11 cellular contexts compared by ENCODE assay signal in genomic region chr18:76499596-76500340, GRCh38. TPM values are rescaled to one million over a fixed set of nuclear protein-coding genes. Genes with fewer than 3 reads are reported as not detected.
DNase-seq lines count a peak whose midpoint lies in the region; ATAC-seq and TF ChIP-seq lines count a peak whose summit lies in the region.
"Had no signal": no experiment of that assay in that cellular context is flagged by ENCODE, and none has a peak within 500 bp of the region (broad histone marks: within the 10 kb centered on the region; RNA-seq: fewer than 3 reads in every experiment).

No MANE protein-coding gene starts in this region.

- no peaks in the 10 kb centered on the region for H3K36me3 ChIP-seq in prostate gland
- H3K36me3 ChIP-seq: brain microvascular endothelial cell had no signal

- ATAC-seq in GM19035 (IDR thresholded peaks at IDR 0.05; ENCODE audit: unreplicated experiment) (peak; percentile 85), HG02852 (IDR thresholded peaks at IDR 0.05; ENCODE audit: unreplicated experiment) (peak; percentile 92)
- ATAC-seq in stimulated activated effector memory CD8-positive, alpha-beta T cell treated with anti-CD3 and anti-CD28 coated beads, Interleukin-12 subunit alpha, Interleukin-12 subunit beta, amount 100 ng/mL, for 72 hours: peak; percentile 64
- ATAC-seq in activated CD8-positive, alpha-beta T cell treated with anti-CD3 and anti-CD28 coated beads, Interleukin-2, amount 10 ng/mL, durations not matched to agents 7 days and 5 days: no peak

- H3K27ac ChIP-seq in prostate gland: no peak overlapping the region
- H3K27ac ChIP-seq: brain microvascular endothelial cell, VCaP had no signal

- CTCF ChIA-PET in activated CD8-positive, alpha-beta T cell treated with anti-CD3 and anti-CD28 coated beads, Interleukin-2, amount 10 ng/mL, durations not matched to agents 7 days and 5 days (lab: Charles Lee): no interaction called here

- H3K9me3 Mint-ChIP-seq in stimulated activated effector memory CD8-positive, alpha-beta T cell treated with anti-CD3 and anti-CD28 coated beads, Interleukin-12 subunit alpha, Interleukin-12 subunit beta, amount 100 ng/mL, for 72 hours: no peaks in the 10 kb centered on the region
- no peaks in the 10 kb centered on the region for H3K9me3 Mint-ChIP-seq in activated CD4-positive, alpha-beta T cell treated with anti-CD3 and anti-CD28 coated beads, Interleukin-2, amount 10 ng/mL, durations not matched to agents 24 days and 14 days
- H3K9me3 Mint-ChIP-seq in activated CD8-positive, alpha-beta T cell treated with anti-CD3 and anti-CD28 coated beads, Interleukin-2, amount 10 ng/mL, durations not matched to agents 7 days and 5 days (ENCODE audit: insufficient read depth): no peaks in the 10 kb centered on the region

- no peaks in the 10 kb centered on the region for H3K9me3 ChIP-seq in prostate gland

- DNase-seq in MV-4-11 (lab: John Stamatoyannopoulos, UW): peak; percentile 99
- no peak for DNase-seq in stimulated activated effector memory CD8-positive, alpha-beta T cell treated with anti-CD3 and anti-CD28 coated beads, Interleukin-12 subunit alpha, Interleukin-12 subunit beta, amount 100 ng/mL, for 72 hours (ENCODE audit: low spot score in 2 of 2)
- DNase-seq in prostate gland (ENCODE audit: low spot score): no peak
- DNase-seq in DMS79 (lab: John Stamatoyannopoulos, UW): no peak
- no peak for DNase-seq in activated CD4-positive, alpha-beta T cell treated with anti-CD3 and anti-CD28 coated beads, Interleukin-2, amount 10 ng/mL, durations not matched to agents 24 days and 14 days
- no peak for DNase-seq in activated CD8-positive, alpha-beta T cell treated with anti-CD3 and anti-CD28 coated beads, Interleukin-2, amount 10 ng/mL, durations not matched to agents 7 days and 5 days
- DNase-seq: brain microvascular endothelial cell, NCI-H1436 treated with DMSO at 0.1 percent for 48 hours had no signal

- H3K27me3 ChIP-seq in prostate gland (replicated peaks; ENCODE audit: insufficient read depth): no peaks in the 10 kb centered on the region
- H3K27me3 ChIP-seq: brain microvascular endothelial cell had no signal

- TF ChIP-seq POLR2A in prostate gland (IDR thresholded peaks at IDR 0.05): no peak

- no peak overlapping the region for H3K27ac Mint-ChIP-seq in stimulated activated effector memory CD8-positive, alpha-beta T cell treated with anti-CD3 and anti-CD28 coated beads, Interleukin-12 subunit alpha, Interleukin-12 subunit beta, amount 100 ng/mL, for 72 hours
- H3K27ac Mint-ChIP-seq in activated CD4-positive, alpha-beta T cell treated with anti-CD3 and anti-CD28 coated beads, Interleukin-2, amount 10 ng/mL, durations not matched to agents 24 days and 14 days: no peak overlapping the region
- no peak overlapping the region for H3K27ac Mint-ChIP-seq in activated CD8-positive, alpha-beta T cell treated with anti-CD3 and anti-CD28 coated beads, Interleukin-2, amount 10 ng/mL, durations not matched to agents 7 days and 5 days

- no peaks in the 10 kb centered on the region for H3K4me1 ChIP-seq in prostate gland (replicated peaks)

- intact Hi-C loops in prostate gland (cut with DNase I): loop anchor here (10.0 kb wide), 2 partner anchors 115 to 185 kb away; no protein-coding TSS in a partner anchor
- intact Hi-C loops in activated CD4-positive, alpha-beta T cell treated with anti-CD3 and anti-CD28 coated beads, Interleukin-2, amount 10 ng/mL, durations not matched to agents 24 days and 14 days (cut with micrococcal nuclease): loop anchor here (10.0 kb wide), 1 partner anchor 755 kb away; no protein-coding TSS in a partner anchor

- peaks cover 5% of the 10 kb centered on the region for H3K4me1 Mint-ChIP-seq in stimulated activated effector memory CD8-positive, alpha-beta T cell treated with anti-CD3 and anti-CD28 coated beads, Interleukin-12 subunit alpha, Interleukin-12 subunit beta, amount 100 ng/mL, for 72 hours
- peaks cover 2% of the 10 kb centered on the region for H3K4me1 Mint-ChIP-seq in activated CD4-positive, alpha-beta T cell treated with anti-CD3 and anti-CD28 coated beads, Interleukin-2, amount 10 ng/mL, durations not matched to agents 24 days and 14 days
- H3K4me1 Mint-ChIP-seq in activated CD8-positive, alpha-beta T cell treated with anti-CD3 and anti-CD28 coated beads, Interleukin-2, amount 10 ng/mL, durations not matched to agents 7 days and 5 days (ENCODE audit: low read depth): peaks cover 8% of the 10 kb centered on the region

- 71% methylated on average over 11 of the region's 11 CpGs for WGBS in prostate gland

- peaks cover 49% of the 10 kb centered on the region for H3K27me3 Mint-ChIP-seq in activated CD4-positive, alpha-beta T cell treated with anti-CD3 and anti-CD28 coated beads, Interleukin-2, amount 10 ng/mL, durations not matched to agents 24 days and 14 days
- H3K27me3 Mint-ChIP-seq in activated CD8-positive, alpha-beta T cell treated with anti-CD3 and anti-CD28 coated beads, Interleukin-2, amount 10 ng/mL, durations not matched to agents 7 days and 5 days (ENCODE audit: low read depth): peaks cover 39% of the 10 kb centered on the region

- no peaks in the 10 kb centered on the region for H3K36me3 Mint-ChIP-seq in stimulated activated effector memory CD8-positive, alpha-beta T cell treated with anti-CD3 and anti-CD28 coated beads, Interleukin-12 subunit alpha, Interleukin-12 subunit beta, amount 100 ng/mL, for 72 hours
- H3K36me3 Mint-ChIP-seq in activated CD4-positive, alpha-beta T cell treated with anti-CD3 and anti-CD28 coated beads, Interleukin-2, amount 10 ng/mL, durations not matched to agents 24 days and 14 days (ENCODE audit: low read depth): peaks cover 2% of the 10 kb centered on the region
- peaks cover 2% of the 10 kb centered on the region for H3K36me3 Mint-ChIP-seq in activated CD8-positive, alpha-beta T cell treated with anti-CD3 and anti-CD28 coated beads, Interleukin-2, amount 10 ng/mL, durations not matched to agents 7 days and 5 days (ENCODE audit: low read depth)

- H3K4me3 Mint-ChIP-seq in stimulated activated effector memory CD8-positive, alpha-beta T cell treated with anti-CD3 and anti-CD28 coated beads, Interleukin-12 subunit alpha, Interleukin-12 subunit beta, amount 100 ng/mL, for 72 hours: no peak overlapping the region
- H3K4me3 Mint-ChIP-seq in activated CD4-positive, alpha-beta T cell treated with anti-CD3 and anti-CD28 coated beads, Interleukin-2, amount 10 ng/mL, durations not matched to agents 24 days and 14 days: no peak overlapping the region
- no peak overlapping the region for H3K4me3 Mint-ChIP-seq in activated CD8-positive, alpha-beta T cell treated with anti-CD3 and anti-CD28 coated beads, Interleukin-2, amount 10 ng/mL, durations not matched to agents 7 days and 5 days

- H3K4me3 ChIP-seq in prostate gland: no peak overlapping the region

- no peak for TF ChIP-seq CTCF in prostate gland (IDR thresholded peaks at IDR 0.05)

- POLR2A ChIA-PET in activated CD8-positive, alpha-beta T cell treated with anti-CD3 and anti-CD28 coated beads, Interleukin-2, amount 10 ng/mL, durations not matched to agents 7 days and 5 days (lab: Charles Lee): no interaction called here

RNA-seq across cellular contexts. Expression of gene ZNF516, which starts 4.7 kb away (rescaled TPM):
- 100 to 1,000 TPM in 1 of 2 donors, 10 to 100 TPM in 1; 25.0 to 158 TPM for total RNA-seq in prostate gland
- total RNA-seq in activated CD4-positive, alpha-beta T cell treated with anti-CD3 and anti-CD28 coated beads, Interleukin-2, amount 10 ng/mL, durations not matched to agents 24 days and 14 days: 0.85 and 1.6 TPM in 2 replicates
- 1 to 10 TPM; 2.5 to 3.3 TPM for total RNA-seq in activated CD8-positive, alpha-beta T cell treated with anti-CD3 and anti-CD28 coated beads, Interleukin-2, amount 10 ng/mL, durations not matched to agents 7 days and 5 days

Comparison
In these comparisons a context has a peak if more than half of its experiments do, and no peak if none do; other contexts are left out.
1. RNA of gene ZNF516, which starts 4.7 kb away (total RNA-seq): 25.0 to 158 TPM in prostate gland; 2.5 to 3.3 TPM in activated CD8-positive, alpha-beta T cell treated with anti-CD3 and anti-CD28 coated beads, Interleukin-2, amount 10 ng/mL, durations not matched to agents 7 days and 5 days and 0.85 to 1.6 TPM in activated CD4-positive, alpha-beta T cell treated with anti-CD3 and anti-CD28 coated beads, Interleukin-2, amount 10 ng/mL, durations not matched to agents 24 days and 14 days; every median in the first group is over 4 times any median in the second.